In genomic region chr1:110524311-110525249, GRCh38 we compare ENCODE assay signal across 9 cellular contexts. TPM values are rescaled to one million over a fixed set of nuclear protein-coding genes. Genes with fewer than 3 reads are reported as not detected.
DNase-seq lines count a peak whose midpoint lies in the region; ATAC-seq and TF ChIP-seq lines count a peak whose summit lies in the region.
"Had no signal": no experiment of that assay in that cellular context is flagged by ENCODE, and none has a peak within 500 bp of the region (broad histone marks: within the 10 kb centered on the region; RNA-seq: fewer than 3 reads in every experiment).

No MANE protein-coding gene starts in this region.

- H3K4me1 ChIP-seq in left ventricle myocardium inferior (peaks cover 8% of the 10 kb centered on the region), skeletal muscle satellite cell (ENCODE audit: control insufficient read depth, insufficient read depth, low read length) (peaks cover 7% of the 10 kb centered on the region)

- DNase-seq in DMS114 treated with DMSO at 0.1 percent for 48 hours (lab: John Stamatoyannopoulos, UW; ENCODE audit: unreplicated experiment) (peak; percentile 49), LNCaP clone FGC (ENCODE audit: low read depth) (no peak), SHP77 (lab: John Stamatoyannopoulos, UW) (peak; percentile 65 to 71), left ventricle myocardium inferior (no peak)
- peak; percentile 55 for DNase-seq in activated naive CD8-positive, alpha-beta T cell treated with anti-CD3 and anti-CD28 coated beads for 36 hours
- DNase-seq: activated B cell treated with CpG ODN at 0.5 μM for 24 hours had no signal

- H3K27me3 Mint-ChIP-seq in activated naive CD8-positive, alpha-beta T cell treated with anti-CD3 and anti-CD28 coated beads for 36 hours, result peaks cover 13% of the 10 kb centered on the region

- H3K9me3 ChIP-seq in left ventricle myocardium inferior (replicated peaks), result no peaks in the 10 kb centered on the region
- no peaks in the 10 kb centered on the region for H3K9me3 ChIP-seq in skeletal muscle satellite cell (replicated peaks; ENCODE audit: low read length)

- TF ChIP-seq CTCF in LNCaP clone FGC (IDR thresholded peaks at IDR 0.05; ENCODE audit: control insufficient read depth, extremely low read depth, insufficient read depth) (peak; percentile 94), left ventricle myocardium inferior (IDR thresholded peaks at IDR 0.05; ENCODE audit: borderline replicate concordance) (peak; percentile 77)

- peaks cover 99% of the 10 kb centered on the region for H3K27me3 ChIP-seq in left ventricle myocardium inferior (ENCODE audit: low read depth)
- H3K27me3 ChIP-seq in skeletal muscle satellite cell (ENCODE audit: control insufficient read depth, insufficient read depth, low read length), result peaks cover 53% of the 10 kb centered on the region

- no peaks in the 10 kb centered on the region for H3K36me3 ChIP-seq in left ventricle myocardium inferior
- no peaks in the 10 kb centered on the region for H3K36me3 ChIP-seq in skeletal muscle satellite cell (ENCODE audit: insufficient read depth, low read length)

- intact Hi-C loops in left ventricle myocardium inferior (cut with micrococcal nuclease), result loop anchor here (10.0 kb wide), 1 partner anchor 90 kb away; no protein-coding TSS in a partner anchor

- H3K4me3 Mint-ChIP-seq in activated naive CD8-positive, alpha-beta T cell treated with anti-CD3 and anti-CD28 coated beads for 36 hours, result no peak overlapping the region
- H3K4me3 Mint-ChIP-seq: activated B cell treated with CpG ODN at 0.5 μM for 24 hours had no signal

- H3K36me3 Mint-ChIP-seq in activated naive CD8-positive, alpha-beta T cell treated with anti-CD3 and anti-CD28 coated beads for 36 hours, result no peaks in the 10 kb centered on the region

- H3K9me3 Mint-ChIP-seq in activated naive CD8-positive, alpha-beta T cell treated with anti-CD3 and anti-CD28 coated beads for 36 hours, result no peaks in the 10 kb centered on the region
- H3K9me3 Mint-ChIP-seq: activated B cell treated with CpG ODN at 0.5 μM for 24 hours had no signal

- H3K9ac ChIP-seq in skeletal muscle satellite cell (ENCODE audit: low read depth, low read length), result no peak overlapping the region

- ATAC-seq in GM21528 (IDR thresholded peaks at IDR 0.05; ENCODE audit: low FRiP score, unreplicated experiment) (no peak), GM19397 (IDR thresholded peaks at IDR 0.05; ENCODE audit: unreplicated experiment) (no peak)

- H3K4me2 ChIP-seq in skeletal muscle satellite cell (ENCODE audit: low read length), result peak overlapping the region; percentile 59

- H3K27ac ChIP-seq in left ventricle myocardium inferior (replicated peaks), result no peak overlapping the region

- no peaks in the 10 kb centered on the region for H3K4me1 Mint-ChIP-seq in activated naive CD8-positive, alpha-beta T cell treated with anti-CD3 and anti-CD28 coated beads for 36 hours

- H3K27ac Mint-ChIP-seq in activated naive CD8-positive, alpha-beta T cell treated with anti-CD3 and anti-CD28 coated beads for 36 hours, result no peak overlapping the region
- H3K27ac Mint-ChIP-seq: activated B cell treated with CpG ODN at 0.5 μM for 24 hours had no signal

- H3K4me3 ChIP-seq in LNCaP clone FGC (ENCODE audit: low read depth, low read length), result no peak overlapping the region
- H3K4me3 ChIP-seq in left ventricle myocardium inferior, result peak overlapping the region; percentile 14
- no peak overlapping the region for H3K4me3 ChIP-seq in skeletal muscle satellite cell (ENCODE audit: low read length)

RNA-seq across cellular contexts. Expression of gene KCNA10, which starts 5.6 kb away (rescaled TPM):
- not detected for total RNA-seq in activated naive CD8-positive, alpha-beta T cell treated with anti-CD3 and anti-CD28 coated beads for 36 hours
- total RNA-seq in left ventricle myocardium inferior, result not detected
- not detected in 2 replicates for total RNA-seq in skeletal muscle satellite cell (2012; rRNA removed)
- total RNA-seq: activated B cell treated with CpG ODN at 0.5 μM for 24 hours had no signal

Comparison
In these comparisons a context has a peak if more than half of its experiments do, and no peak if none do; other contexts are left out.
1. DNase-seq: peak in DMS114 treated with DMSO at 0.1 percent for 48 hours (single experiment), SHP77 (2 of 2) and activated naive CD8-positive, alpha-beta T cell treated with anti-CD3 and anti-CD28 coated beads for 36 hours (single experiment); none in LNCaP clone FGC (single experiment) and left ventricle myocardium inferior (single experiment).